Comparison of ENCODE assay signal across 31 cellular contexts in genomic region chr17:33302394-33302793, GRCh38. TPM values are rescaled to one million over a fixed set of nuclear protein-coding genes. Genes with fewer than 3 reads are reported as not detected.
A peak's percentile ranks its signal among the peaks of the same experiment; 100 is the strongest.
DNase-seq lines count a peak whose midpoint lies in the region; ATAC-seq and TF ChIP-seq lines count a peak whose summit lies in the region.
"Had no signal": no experiment of that assay in that cellular context is flagged by ENCODE, and none has a peak within 500 bp of the region (broad histone marks: within the 10 kb centered on the region; RNA-seq: fewer than 3 reads in every experiment).

No MANE protein-coding gene starts in this region.

- CTCF ChIA-PET in RWPE1 (lab: Yijun Ruan, JAX), result no interaction called here

- no peak for TF ChIP-seq CTCF in RWPE1 (conservative IDR thresholded peaks at IDR 0.05; ENCODE audit: low read depth)

- POLR2A ChIA-PET in RWPE1 (lab: Yijun Ruan, JAX; ENCODE audit: low non-redundant PET), result no interaction called here

- no peak overlapping the region for H3K27ac Mint-ChIP-seq in natural killer cell treated with Interleukin-12 subunit alpha and Interleukin-12 subunit beta and Interleukin-15 and Interleukin-18, amount 100 ng/mL, for 72 hours
- H3K27ac Mint-ChIP-seq: activated B cell treated with CpG ODN at 0.5 μM for 24 hours; CD14-positive monocyte; IgD-negative memory B cell; nephron progenitor cell; stimulated activated memory B cell treated with anti-CD40 and anti-IgM and Interleukin-4, amounts not matched to agents 10 μg/mL and 1 μg/mL and 100 μg/mL, for 72 hours; T-cell had no signal

- H3K27me3 Mint-ChIP-seq in natural killer cell treated with Interleukin-12 subunit alpha and Interleukin-12 subunit beta and Interleukin-15 and Interleukin-18, amount 100 ng/mL, for 72 hours, result peaks cover 27 to 66% of the 10 kb centered on the region in 2 donors

- in situ Hi-C loops in KBM-7 (cut with MboI; ENCODE audit: low pct_unique_long_range_greater_than_20kb, low sequenced_read_pairs), result no loop called here

- H3K4me1 Mint-ChIP-seq in natural killer cell treated with Interleukin-12 subunit alpha and Interleukin-12 subunit beta and Interleukin-15 and Interleukin-18, amount 100 ng/mL, for 72 hours (ENCODE audit: low read depth in 2 of 2), result peaks cover 12 to 17% of the 10 kb centered on the region in 2 donors
- H3K4me1 Mint-ChIP-seq: activated B cell treated with CpG ODN at 0.5 μM for 24 hours; CD14-positive monocyte; nephron progenitor cell; stimulated activated memory B cell treated with anti-CD40 and anti-IgM and Interleukin-4, amounts not matched to agents 10 μg/mL and 1 μg/mL and 100 μg/mL, for 72 hours had no signal

- H3K4me3 Mint-ChIP-seq in natural killer cell treated with Interleukin-12 subunit alpha and Interleukin-12 subunit beta and Interleukin-15 and Interleukin-18, amount 100 ng/mL, for 72 hours, result no peak overlapping the region
- H3K4me3 Mint-ChIP-seq: activated B cell treated with CpG ODN at 0.5 μM for 24 hours; CD14-positive monocyte; IgD-negative memory B cell; nephron progenitor cell; stimulated activated memory B cell treated with anti-CD40 and anti-IgM and Interleukin-4, amounts not matched to agents 10 μg/mL and 1 μg/mL and 100 μg/mL, for 72 hours; T-cell had no signal

- ATAC-seq in natural killer cell treated with Interleukin-12 subunit alpha and Interleukin-12 subunit beta and Interleukin-15 and Interleukin-18, amount 100 ng/mL, for 72 hours, result no peak
- no peak for ATAC-seq in Right ventricle myocardium superior (ENCODE audit: poor library complexity)
- ATAC-seq: body of pancreas; heart left ventricle; stimulated activated memory B cell treated with anti-CD40 and anti-IgM and Interleukin-4, amounts not matched to agents 10 μg/mL and 1 μg/mL and 100 μg/mL, for 72 hours; T-cell had no signal

- DNase-seq in DMS153 (lab: John Stamatoyannopoulos, UW), result peak; percentile 53
- DNase-seq in KBM-7, result peak; percentile 6
- peak; percentile 19 for DNase-seq in SW480 (ENCODE audit: low spot score)
- DNase-seq in kidney tubule cell (ENCODE audit: low spot score), result peak; percentile 18
- DNase-seq in RWPE1 (ENCODE audit: low spot score), result no peak
- DNase-seq in natural killer cell treated with Interleukin-12 subunit alpha and Interleukin-12 subunit beta and Interleukin-15 and Interleukin-18, amount 100 ng/mL, for 72 hours (ENCODE audit: low spot score), result no peak
- no peak for DNase-seq in Right ventricle myocardium superior
- DNase-seq: activated B cell treated with CpG ODN at 0.5 μM for 24 hours; activated CD4-positive, alpha-beta T cell treated with anti-CD3 and anti-CD28 coated beads, Interleukin-2, amount 50 U/mL, for 1 hour; activated naive CD4-positive, alpha-beta T cell treated with Interleukin-2 at 50 U/mL for 16 hours; activated T-cell treated with anti-CD3 and anti-CD28 coated beads, Interleukin-2, amount 50 U/mL, for 48 hours; adrenal gland; body of pancreas; dermis blood vessel endothelial cell; esophagus squamous epithelium; foreskin melanocyte; GOT3; heart left ventricle; MG63; NCI-H1930; NCI-H69; nephron progenitor cell; T-cell; upper lobe of left lung had no signal

- H3K9me3 Mint-ChIP-seq in natural killer cell treated with Interleukin-12 subunit alpha and Interleukin-12 subunit beta and Interleukin-15 and Interleukin-18, amount 100 ng/mL, for 72 hours, result peaks cover 3% of the 10 kb centered on the region

- H3K27ac ChIP-seq in RWPE1, result no peak overlapping the region
- H3K27ac ChIP-seq: adrenal gland, body of pancreas, esophagus squamous epithelium, heart left ventricle, skin epidermis, upper lobe of left lung had no signal

- intact Hi-C loops in Right ventricle myocardium superior (cut with DNase I), result no loop called here

- no peaks in the 10 kb centered on the region for H3K36me3 Mint-ChIP-seq in natural killer cell treated with Interleukin-12 subunit alpha and Interleukin-12 subunit beta and Interleukin-15 and Interleukin-18, amount 100 ng/mL, for 72 hours
- H3K36me3 Mint-ChIP-seq: CD14-positive monocyte; stimulated activated memory B cell treated with anti-CD40 and anti-IgM and Interleukin-4, amounts not matched to agents 10 μg/mL and 1 μg/mL and 100 μg/mL, for 72 hours; T-cell had no signal

RNA-seq across cellular contexts. Expression of gene ASIC2, which starts 9.3 kb away (rescaled TPM):
- not detected for total RNA-seq in natural killer cell treated with Interleukin-12 subunit alpha and Interleukin-12 subunit beta and Interleukin-15 and Interleukin-18, amount 100 ng/mL, for 72 hours
- not detected for total RNA-seq in Right ventricle myocardium superior
- total RNA-seq: activated B cell treated with CpG ODN at 0.5 μM for 24 hours, body of pancreas, osteocyte, SK-MEL-5, subcutaneous adipose tissue, T-cell had no signal

Comparison
In these comparisons a context has a peak if more than half of its experiments do, and no peak if none do; other contexts are left out.
1. DNase-seq: peak in DMS153 (single experiment), KBM-7 (single experiment), SW480 (single experiment) and kidney tubule cell (single experiment); none in RWPE1 (single experiment), natural killer cell treated with Interleukin-12 subunit alpha and Interleukin-12 subunit beta and Interleukin-15 and Interleukin-18, amount 100 ng/mL, for 72 hours (single experiment) and Right ventricle myocardium superior (single experiment).